Comparison of ENCODE assay signal across 35 cellular contexts in genomic region chr6:103284835-103285234, GRCh38.
"Had no signal": no experiment of that assay in that cellular context is flagged by ENCODE, and none has a peak within 500 bp of the region (broad histone marks: within the 10 kb centered on the region; RNA-seq: fewer than 3 reads in every experiment).

No MANE protein-coding gene starts in this region.

- H3K9me3 Mint-ChIP-seq: activated naive CD4-positive, alpha-beta T cell treated with anti-CD3 and anti-CD28 coated beads, Interleukin-2, amount 50 U/mL, for 24 hours; activated naive CD8-positive, alpha-beta T cell treated with anti-CD3 and anti-CD28 coated beads for 36 hours; activated T-helper 17 cell treated with anti-CD3 and anti-CD28 coated beads, Interleukin-2, amount 50 U/mL, for 72 hours had no signal

- ATAC-seq: activated CD4-positive, CD25-positive, alpha-beta regulatory T cell treated with anti-CD3 and anti-CD28 coated beads, Interleukin-2, amount 50 U/mL, for 24 hours; activated CD8-positive, alpha-beta T cell treated with anti-CD3 and anti-CD28 coated beads for 36 hours; activated naive CD8-positive, alpha-beta T cell treated with anti-CD3 and anti-CD28 coated beads, Interleukin-2, amount 50 U/mL, for 24 hours; activated T-cell treated with anti-CD3 and anti-CD28 coated beads, Interleukin-2, amount 50 U/mL, for 4 hours; activated T-helper 17 cell treated with anti-CD3 and anti-CD28 coated beads, Interleukin-2, amount 50 U/mL, for 72 hours; body of pancreas; effector memory CD8-positive, alpha-beta T cell; foreskin keratinocyte; gastrocnemius medialis; heart left ventricle; T-helper 17 cell had no signal

- DNase-seq: activated B cell treated with CpG ODN at 0.5 μM for 24 hours; activated CD4-positive, alpha-beta T cell treated with anti-CD3 and anti-CD28 coated beads for 48 hours; activated CD4-positive, alpha-beta T cell treated with anti-CD3 and anti-CD28 coated beads, Interleukin-2, amount 50 U/mL, for 1 hour; activated CD4-positive, alpha-beta T cell treated with anti-CD3 and anti-CD28 coated beads, Interleukin-2, amount 50 U/mL, for 48 hours; activated CD8-positive, alpha-beta memory T cell treated with anti-CD3 and anti-CD28 coated beads for 24 hours; activated CD8-positive, alpha-beta T cell treated with anti-CD3 and anti-CD28 coated beads for 36 hours; activated effector memory CD4-positive, alpha-beta T cell treated with Interleukin-2 at 50 U/mL for 16 hours; activated gamma-delta T cell treated with Interleukin-2 at 50 U/mL for 16 hours; activated naive CD4-positive, alpha-beta T cell treated with Interleukin-2 at 50 U/mL for 16 hours; activated naive CD8-positive, alpha-beta T cell treated with anti-CD3 and anti-CD28 coated beads for 36 hours; activated naive CD8-positive, alpha-beta T cell treated with anti-CD3 and anti-CD28 coated beads, Interleukin-2, amount 50 U/mL, for 24 hours; activated T-cell treated with anti-CD3 and anti-CD28 coated beads, Interleukin-2, amount 50 U/mL, for 4 hours; adrenal gland; amygdala; aorta; body of pancreas; caudate nucleus; cerebellar nuclear complex; colonic mucosa; dorsolateral prefrontal cortex; effector memory CD8-positive, alpha-beta T cell; erythroblast; foreskin keratinocyte; gastrocnemius medialis; glutamatergic neuron; heart left ventricle; T-helper 1 cell; T-helper 17 cell; T1000; WERI-Rb-1 had no signal

- H3K27me3 Mint-ChIP-seq: activated B cell treated with CpG ODN at 0.5 μM for 24 hours; activated CD8-positive, alpha-beta T cell treated with anti-CD3 and anti-CD28 coated beads for 36 hours; activated naive CD4-positive, alpha-beta T cell treated with anti-CD3 and anti-CD28 coated beads, Interleukin-2, amount 50 U/mL, for 24 hours; activated naive CD8-positive, alpha-beta T cell treated with anti-CD3 and anti-CD28 coated beads for 36 hours; activated naive CD8-positive, alpha-beta T cell treated with anti-CD3 and anti-CD28 coated beads, Interleukin-2, amount 50 U/mL, for 24 hours; activated T-helper 17 cell treated with anti-CD3 and anti-CD28 coated beads, Interleukin-2, amount 50 U/mL, for 72 hours; dendritic cell treated with granulocyte-macrophage colony-stimulating factor and Interleukin-4, amounts not matched to agents 40 ng/mL and 50 ng/mL, for 4 days; effector memory CD8-positive, alpha-beta T cell; T-helper 17 cell had no signal

- H3K27ac Mint-ChIP-seq: activated B cell treated with CpG ODN at 0.5 μM for 24 hours; activated CD8-positive, alpha-beta T cell treated with anti-CD3 and anti-CD28 coated beads for 36 hours; activated naive CD4-positive, alpha-beta T cell treated with anti-CD3 and anti-CD28 coated beads, Interleukin-2, amount 50 U/mL, for 24 hours; activated naive CD8-positive, alpha-beta T cell treated with anti-CD3 and anti-CD28 coated beads for 36 hours; activated naive CD8-positive, alpha-beta T cell treated with anti-CD3 and anti-CD28 coated beads, Interleukin-2, amount 50 U/mL, for 24 hours; activated T-helper 17 cell treated with anti-CD3 and anti-CD28 coated beads, Interleukin-2, amount 50 U/mL, for 72 hours; dendritic cell treated with granulocyte-macrophage colony-stimulating factor and Interleukin-4, amounts not matched to agents 40 ng/mL and 50 ng/mL, for 4 days; effector memory CD8-positive, alpha-beta T cell; T-helper 17 cell; T-helper 2 cell treated with Interferon-gamma antibody and Interleukin-4, amounts not matched to agents 5 μg/mL and 100 μg/mL, for 36 hours had no signal

- H3K4me1 Mint-ChIP-seq: activated B cell treated with CpG ODN at 0.5 μM for 24 hours; activated naive CD4-positive, alpha-beta T cell treated with anti-CD3 and anti-CD28 coated beads, Interleukin-2, amount 50 U/mL, for 24 hours; activated naive CD8-positive, alpha-beta T cell treated with anti-CD3 and anti-CD28 coated beads for 36 hours; activated naive CD8-positive, alpha-beta T cell treated with anti-CD3 and anti-CD28 coated beads, Interleukin-2, amount 50 U/mL, for 24 hours; activated T-helper 17 cell treated with anti-CD3 and anti-CD28 coated beads, Interleukin-2, amount 50 U/mL, for 72 hours; T-helper 17 cell had no signal

- H3K36me3 Mint-ChIP-seq: activated naive CD4-positive, alpha-beta T cell treated with anti-CD3 and anti-CD28 coated beads, Interleukin-2, amount 50 U/mL, for 24 hours; activated naive CD8-positive, alpha-beta T cell treated with anti-CD3 and anti-CD28 coated beads for 36 hours had no signal

- H3K4me3 Mint-ChIP-seq: activated B cell treated with CpG ODN at 0.5 μM for 24 hours; activated CD8-positive, alpha-beta T cell treated with anti-CD3 and anti-CD28 coated beads for 36 hours; activated naive CD4-positive, alpha-beta T cell treated with anti-CD3 and anti-CD28 coated beads, Interleukin-2, amount 50 U/mL, for 24 hours; activated naive CD8-positive, alpha-beta T cell treated with anti-CD3 and anti-CD28 coated beads for 36 hours; activated naive CD8-positive, alpha-beta T cell treated with anti-CD3 and anti-CD28 coated beads, Interleukin-2, amount 50 U/mL, for 24 hours; activated T-cell treated with anti-CD3 and anti-CD28 coated beads, Interleukin-2, amount 50 U/mL, for 4 hours; activated T-helper 17 cell treated with anti-CD3 and anti-CD28 coated beads, Interleukin-2, amount 50 U/mL, for 72 hours; dendritic cell treated with granulocyte-macrophage colony-stimulating factor and Interleukin-4, amounts not matched to agents 40 ng/mL and 50 ng/mL, for 4 days; effector memory CD8-positive, alpha-beta T cell; T-helper 17 cell; T-helper 2 cell treated with Interferon-gamma antibody and Interleukin-4, amounts not matched to agents 5 μg/mL and 100 μg/mL, for 36 hours had no signal
